8 cellular contexts compared by ENCODE assay signal in genomic region chr17:31524926-31525800, GRCh38.
DNase-seq lines count a peak whose midpoint lies in the region; ATAC-seq and TF ChIP-seq lines count a peak whose summit lies in the region.

No MANE protein-coding gene starts in this region.

- no peaks in the 10 kb centered on the region for H3K4me1 ChIP-seq in HUES48 (ENCODE audit: control insufficient read depth, insufficient read depth, low read length)

- no peak overlapping the region for H3K4me3 ChIP-seq in HUES48 (ENCODE audit: low read depth, low read length)
- H3K4me3 ChIP-seq in fibroblast of villous mesenchyme (ENCODE audit: low read depth, low read length): no peak overlapping the region

- DNase-seq in ELF-1 (ENCODE audit: low read depth, low spot score) (peak; percentile 96), SIG-M5 treated with dmso at 0.1 percent for 504 hours (lab: John Stamatoyannopoulos, UW; ENCODE audit: unreplicated experiment) (peak; percentile 59), fibroblast of villous mesenchyme (ENCODE audit: low read depth) (peak; percentile 90), occipital lobe (lab: John Stamatoyannopoulos, UW) (peak; percentile 66), superior temporal gyrus (ENCODE audit: extremely low spot score) (peak; percentile 91)
- DNase-seq in activated T-helper 9 cell treated with anti-CD3 and anti-CD28 coated beads, Interleukin-2, amount 50 U/mL, for 16 hours (ENCODE audit: low read depth): peak; percentile 82

- H3K9ac ChIP-seq in HUES48 (ENCODE audit: low read depth, low read length): no peak overlapping the region

- H3K36me3 ChIP-seq in HUES48 (ENCODE audit: control insufficient read depth, insufficient read depth, low read length): peaks cover 74% of the 10 kb centered on the region

- TF ChIP-seq CTCF in fibroblast of villous mesenchyme (IDR thresholded peaks at IDR 0.05; ENCODE audit: insufficient read depth, low read depth, low read length): peak; percentile 93

- peak overlapping the region; percentile 17 for H3K27ac ChIP-seq in HUES48 (ENCODE audit: low read depth, low read length)

- no peaks in the 10 kb centered on the region for H3K9me3 ChIP-seq in HUES48 (ENCODE audit: control insufficient read depth, insufficient read depth, low read length)

- no peaks in the 10 kb centered on the region for H3K27me3 ChIP-seq in HUES48 (ENCODE audit: control insufficient read depth, insufficient read depth, low read length)

- ATAC-seq in GM21381 (IDR thresholded peaks at IDR 0.05; ENCODE audit: unreplicated experiment): no peak
